Comparison of ENCODE assay signal across 22 cellular contexts in genomic region chr1:78304766-78305165, GRCh38.
"Had no signal": no experiment of that assay in that cellular context is flagged by ENCODE, and none has a peak within 500 bp of the region (broad histone marks: within the 10 kb centered on the region; RNA-seq: fewer than 3 reads in every experiment).

No MANE protein-coding gene starts in this region.

- H3K9me3 ChIP-seq: body of pancreas, right lobe of liver, testis, uterus had no signal

- H3K36me3 ChIP-seq: cardiac muscle cell, right lobe of liver, uterus had no signal

- ATAC-seq: activated CD4-positive, CD25-positive, alpha-beta regulatory T cell treated with anti-CD3 and anti-CD28 coated beads, Interleukin-2, amount 50 U/mL, for 24 hours; activated naive CD8-positive, alpha-beta T cell treated with anti-CD3 and anti-CD28 coated beads, Interleukin-2, amount 50 U/mL, for 24 hours; body of pancreas; foreskin keratinocyte; left lobe of liver; naive thymus-derived CD4-positive, alpha-beta T cell; right lobe of liver; stimulated activated naive B cell treated with anti-CD40 and anti-IgM and Interleukin-4, amounts not matched to agents 10 μg/mL and 1 μg/mL and 100 μg/mL, for 72 hours had no signal

- H3K4me1 ChIP-seq: right lobe of liver, testis, uterus had no signal

- H3K27me3 ChIP-seq: body of pancreas, cardiac muscle cell, foreskin keratinocyte, right lobe of liver, testis, uterus had no signal

- H3K27ac ChIP-seq: cardiac muscle cell, epithelial cell of prostate, foreskin keratinocyte, right lobe of liver, skin epidermis, testis, uterus, VCaP had no signal

- DNase-seq: activated CD4-positive, alpha-beta memory T cell treated with anti-CD3 and anti-CD28 coated beads, Interleukin-2, amount 10 ng/mL, durations not matched to agents 7 days and 5 days; activated CD4-positive, alpha-beta T cell treated with anti-CD3 and anti-CD28 coated beads, Interleukin-2, amount 10 ng/mL, durations not matched to agents 24 days and 14 days; activated gamma-delta T cell; activated naive CD4-positive, alpha-beta T cell treated with anti-CD3 and anti-CD28 coated beads, Interleukin-2, amount 50 U/mL, for 16 hours; activated naive CD8-positive, alpha-beta T cell treated with anti-CD3 and anti-CD28 coated beads, Interleukin-2, amount 50 U/mL, for 24 hours; anterior cingulate cortex; body of pancreas; foreskin keratinocyte; kidney; naive thymus-derived CD4-positive, alpha-beta T cell; occipital lobe; right lobe of liver; stimulated activated naive B cell treated with anti-CD40 and anti-IgM and Interleukin-4, amounts not matched to agents 10 μg/mL and 1 μg/mL and 100 μg/mL, for 72 hours; testis; uterus had no signal

- H3K4me3 ChIP-seq: body of pancreas, cardiac muscle cell, lung, right lobe of liver, skin epidermis, testis, uterus had no signal
